In the genomic region with DNA sequence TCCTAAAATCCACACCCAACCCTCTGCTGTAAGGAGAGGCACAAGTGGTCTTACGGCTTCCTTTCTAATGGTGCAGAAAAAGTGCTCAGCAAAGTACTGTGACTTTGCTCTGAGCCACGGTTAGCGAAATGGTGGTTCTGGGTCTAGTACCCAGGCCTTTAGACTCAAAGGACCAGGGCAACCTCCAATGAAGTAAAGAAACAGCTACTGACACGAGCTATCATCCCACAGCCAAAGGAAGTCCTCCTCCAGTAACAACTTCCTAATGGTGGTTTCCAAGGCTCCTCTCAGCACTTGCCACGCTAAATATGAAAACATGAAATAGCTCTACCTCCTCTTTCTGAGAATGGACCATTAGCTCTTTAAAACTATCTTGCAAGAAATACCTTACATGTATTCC, we compare ENCODE assay signal across 13 cellular contexts.
DNase-seq lines count a peak whose midpoint lies in the region; FAIRE-seq and TF ChIP-seq lines count a peak whose summit lies in the region.
"Had no signal": no experiment of that assay in that cellular context is flagged by ENCODE, and none has a peak within 500 bp of the region (broad histone marks: within the 10 kb centered on the region; RNA-seq: fewer than 3 reads in every experiment).

No MANE protein-coding gene starts in this region.

- H3K4me1 ChIP-seq in CD8-positive, alpha-beta memory T cell (ENCODE audit: insufficient read depth, low read length) = peaks cover 99% of the 10 kb centered on the region
- peaks cover 72% of the 10 kb centered on the region for H3K4me1 ChIP-seq in OCI-LY7 (ENCODE audit: insufficient read depth, low read length, poor library complexity, severe bottlenecking)
- peaks cover 74% of the 10 kb centered on the region for H3K4me1 ChIP-seq in effector memory CD4-positive, alpha-beta T cell (ENCODE audit: control insufficient read depth, insufficient read depth, low read length, poor library complexity, severe bottlenecking)

- POLR2A ChIA-PET in CD8-positive, alpha-beta memory T cell (lab: Charles Lee) = interaction anchor here (0.9 to 1.5 kb wide), 8 partner anchors 12 to 282 kb away, joined by 3 to 5 read pairs (median 4); no protein-coding TSS in a partner anchor
- POLR2A ChIA-PET in OCI-LY7 (lab: Charles Lee) = interaction anchor here (0.8 to 1.4 kb wide), 5 partner anchors 12 to 64 kb away, joined by 3 to 4 read pairs (median 4); no protein-coding TSS in a partner anchor

- H3K27ac Mint-ChIP-seq in CD8-positive, alpha-beta memory T cell = peak overlapping the region; percentile 87 to 99 (median 96)
- H3K27ac Mint-ChIP-seq in progenitor cell of endocrine pancreas = peak overlapping the region; percentile 26

- H3K36me3 ChIP-seq in CD8-positive, alpha-beta memory T cell (ENCODE audit: insufficient read depth, low read length) = peaks cover 86% of the 10 kb centered on the region
- peaks cover 95% of the 10 kb centered on the region for H3K36me3 ChIP-seq in OCI-LY7 (ENCODE audit: insufficient read depth, low read length)
- peaks cover 80% of the 10 kb centered on the region for H3K36me3 ChIP-seq in effector memory CD4-positive, alpha-beta T cell (ENCODE audit: control insufficient read depth, insufficient read depth, low read length)

- no peak overlapping the region for H2AFZ ChIP-seq in OCI-LY7 (ENCODE audit: low read length)

- DNase-seq in CD8-positive, alpha-beta memory T cell = peak in 1 of 5 donors; percentile 28
- DNase-seq in OCI-LY7 (ENCODE audit: low spot score) = no peak
- DNase-seq in effector memory CD4-positive, alpha-beta T cell = no peak
- no peak for DNase-seq in progenitor cell of endocrine pancreas (ENCODE audit: low spot score, unreplicated experiment)
- DNase-seq in NCI-H2081 treated with DMSO at 0.1 percent for 48 hours (lab: John Stamatoyannopoulos, UW) = no peak
- no peak for DNase-seq in NCI-H82 (lab: John Stamatoyannopoulos, UW)
- DNase-seq in GM12891 (ENCODE audit: insufficient read length, low spot score) = no peak
- no peak for DNase-seq in caudate nucleus (lab: John Stamatoyannopoulos, UW)
- DNase-seq: Calu3; NCI-H1417; NK-92 treated with Interleukin-12 subunit alpha and Interleukin-12 subunit beta, amount 100 ng/mL, for 24 hours had no signal

- no peaks in the 10 kb centered on the region for H3K9me2 ChIP-seq in OCI-LY7 (ENCODE audit: insufficient read depth, low read length)

- H3K36me3 Mint-ChIP-seq in CD8-positive, alpha-beta memory T cell = peaks cover 59 to 100% (median 73%) of the 10 kb centered on the region in 3 donors
- H3K36me3 Mint-ChIP-seq in progenitor cell of endocrine pancreas (ENCODE audit: insufficient read depth) = no peaks in the 10 kb centered on the region

- H3K27me3 Mint-ChIP-seq in CD8-positive, alpha-beta memory T cell = peaks cover 0 to 3% of the 10 kb centered on the region in 2 donors
- H3K27me3 Mint-ChIP-seq in progenitor cell of endocrine pancreas = peaks cover 23% of the 10 kb centered on the region

- no peaks in the 10 kb centered on the region for H3K27me3 ChIP-seq in CD8-positive, alpha-beta memory T cell (ENCODE audit: insufficient read depth, low read length, poor library complexity, severe bottlenecking)
- no peaks in the 10 kb centered on the region for H3K27me3 ChIP-seq in effector memory CD4-positive, alpha-beta T cell (replicated peaks; ENCODE audit: control insufficient read depth, insufficient read depth, low read length, poor library complexity, severe bottlenecking)

- CTCF ChIA-PET in CD8-positive, alpha-beta memory T cell (lab: Charles Lee) = interaction anchor here (0.9 to 2.0 kb wide), 12 partner anchors 8 to 293 kb away, joined by 3 to 9 read pairs (median 4); no protein-coding TSS in a partner anchor
- CTCF ChIA-PET in OCI-LY7 (lab: Charles Lee; ENCODE audit: unreplicated experiment) = no interaction called here

- peak overlapping the region; percentile 41 for H3K4me3 ChIP-seq in CD8-positive, alpha-beta memory T cell (ENCODE audit: low read length)
- H3K4me3 ChIP-seq in OCI-LY7 (ENCODE audit: low read depth, low read length, poor library complexity, severe bottlenecking) = no peak overlapping the region
- H3K4me3 ChIP-seq in effector memory CD4-positive, alpha-beta T cell (ENCODE audit: insufficient read depth, low read depth, low read length, poor library complexity, severe bottlenecking) = peak overlapping the region; percentile 9
- H3K4me3 ChIP-seq: GM12878 had no signal

- FAIRE-seq in GM12891 (lab: Jason Lieb, UNC) = no peak
- FAIRE-seq: GM12878 had no signal

- intact Hi-C loops in OCI-LY7 (cut with micrococcal nuclease; ENCODE audit: unreplicated experiment) = no loop called here

- TF ChIP-seq CTCF in OCI-LY7 (conservative IDR thresholded peaks at IDR 0.05; ENCODE audit: low read length) (no peak), progenitor cell of endocrine pancreas (IDR thresholded peaks at IDR 0.05; ENCODE audit: unreplicated experiment) (no peak)

- H3K9me3 Mint-ChIP-seq in CD8-positive, alpha-beta memory T cell = no peaks in the 10 kb centered on the region
- no peaks in the 10 kb centered on the region for H3K9me3 Mint-ChIP-seq in progenitor cell of endocrine pancreas (ENCODE audit: low read depth)
- H3K9me3 Mint-ChIP-seq: mesothelial cell of epicardium had no signal

- no peak for TF ChIP-seq POLR2A in GM12891 (IDR thresholded peaks at IDR 0.05; ENCODE audit: low read depth, low read length)

- no peaks in the 10 kb centered on the region for H3K9me3 ChIP-seq in CD8-positive, alpha-beta memory T cell (ENCODE audit: low read length)
- H3K9me3 ChIP-seq in OCI-LY7 (ENCODE audit: low read length) = no peaks in the 10 kb centered on the region
- H3K9me3 ChIP-seq in effector memory CD4-positive, alpha-beta T cell (ENCODE audit: control insufficient read depth, low read length) = no peaks in the 10 kb centered on the region

- no peak overlapping the region for H3K4me2 ChIP-seq in OCI-LY7 (ENCODE audit: low read length)

- no peaks in the 10 kb centered on the region for H4K20me1 ChIP-seq in OCI-LY7 (ENCODE audit: insufficient read depth, low read length)

- no TSS peak for BruUV-seq in OCI-LY7 (replicated peaks; lab: Mats Ljungman, UMichigan)

- H3K4me3 Mint-ChIP-seq in CD8-positive, alpha-beta memory T cell = peak overlapping the region; percentile 62 to 90 (median 77)
- no peak overlapping the region for H3K4me3 Mint-ChIP-seq in progenitor cell of endocrine pancreas (ENCODE audit: low read depth)
- H3K4me3 Mint-ChIP-seq: mesothelial cell of epicardium had no signal

- peaks cover 69% of the 10 kb centered on the region for H3K79me2 ChIP-seq in OCI-LY7 (ENCODE audit: insufficient read depth, low read depth, low read length)

- H3K27ac ChIP-seq in CD8-positive, alpha-beta memory T cell (ENCODE audit: low read depth, low read length) = peak overlapping the region; percentile 49
- H3K27ac ChIP-seq in OCI-LY7 (ENCODE audit: low read depth, low read length, poor library complexity, severe bottlenecking) (peak overlapping the region; percentile 29), caudate nucleus (ENCODE audit: low read depth, low read length) (no peak overlapping the region)
- peak overlapping the region; percentile 93 for H3K27ac ChIP-seq in effector memory CD4-positive, alpha-beta T cell (ENCODE audit: insufficient read depth, low read length, poor library complexity, severe bottlenecking)

- peaks cover 96 to 100% (median 100%) of the 10 kb centered on the region in 3 donors for H3K4me1 Mint-ChIP-seq in CD8-positive, alpha-beta memory T cell
- peaks cover 6% of the 10 kb centered on the region for H3K4me1 Mint-ChIP-seq in progenitor cell of endocrine pancreas (ENCODE audit: low read depth)

TF ChIP-seq in GM12891, 5 proteins besides CTCF, POLR2A, EP300 and RAD21:
- no peak for TF ChIP-seq POLR2AphosphoS5 (IDR thresholded peaks at IDR 0.05; ENCODE audit: low read depth, low read length)
- TF ChIP-seq SPI1 (IDR thresholded peaks at IDR 0.05; ENCODE audit: low read depth, low read length) = no peak
- no peak for TF ChIP-seq PAX5 (IDR thresholded peaks at IDR 0.05; ENCODE audit: insufficient read depth, low read length, severe bottlenecking)
- TF ChIP-seq POU2F2 (IDR thresholded peaks at IDR 0.05; ENCODE audit: low read depth, low read length) = no peak
- no peak for TF ChIP-seq TAF1 (IDR thresholded peaks at IDR 0.05; ENCODE audit: low read depth, low read length)
TF ChIP-seq in GM12891: peak in this region for 0.
